In the genomic region with DNA sequence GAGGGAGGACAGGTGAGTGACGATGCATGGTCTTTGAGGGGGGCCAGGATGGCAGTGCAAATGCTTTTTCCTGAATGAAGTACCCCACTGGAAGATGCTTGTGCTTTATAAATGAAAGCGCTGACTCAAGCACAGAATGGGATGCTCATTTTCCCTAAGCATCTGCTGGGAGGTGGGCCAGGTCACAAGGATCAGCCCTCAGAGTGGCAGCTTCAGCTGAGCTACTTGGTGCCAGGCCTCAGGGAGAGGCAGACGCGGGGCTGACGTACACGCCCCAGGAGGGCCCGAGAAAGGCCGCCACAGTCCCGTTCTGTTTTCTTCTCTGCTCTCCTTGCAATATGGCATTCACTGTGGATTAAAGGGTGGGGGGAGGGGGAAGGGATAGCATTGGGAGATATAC, we compare ENCODE assay signal across 22 cellular contexts.
"Had no signal": no experiment of that assay in that cellular context is flagged by ENCODE, and none has a peak within 500 bp of the region (broad histone marks: within the 10 kb centered on the region; RNA-seq: fewer than 3 reads in every experiment).

No MANE protein-coding gene starts in this region.

- H3K9me3 ChIP-seq: left ventricle myocardium inferior, pancreas, psoas muscle, right atrium auricular region, right lobe of liver, spleen, testis, thyroid gland, transverse colon, upper lobe of left lung, vagina had no signal

- DNase-seq: hippocampal formation; kidney; left colon; left ventricle myocardium inferior; midbrain; naive thymus-derived CD8-positive, alpha-beta T cell; nucleus accumbens; pancreas; psoas muscle; right lobe of liver; spleen; stimulated activated CD4-positive, alpha-beta T cell treated with anti-CD3 and anti-CD28 coated beads, Interleukin-4, amount 100 ng/mL, for 24 hours; stimulated activated naive CD4-positive, alpha-beta T cell; testis; thyroid gland; transverse colon; upper lobe of left lung had no signal

- ATAC-seq: left colon; naive thymus-derived CD8-positive, alpha-beta T cell; pancreas; psoas muscle; stimulated activated effector memory CD8-positive, alpha-beta T cell treated with anti-CD3 and anti-CD28 coated beads, Interleukin-12 subunit alpha, Interleukin-12 subunit beta, amount 100 ng/mL, for 72 hours had no signal

- H3K4me1 ChIP-seq: left ventricle myocardium inferior, pancreas, psoas muscle, right atrium auricular region, right lobe of liver, spleen, testis, thyroid gland, transverse colon, upper lobe of left lung, vagina had no signal

- H3K4me3 ChIP-seq: left ventricle myocardium inferior, lung, pancreas, psoas muscle, right atrium auricular region, right lobe of liver, skin epidermis, spleen, testis, thyroid gland, transverse colon, upper lobe of left lung, vagina had no signal

- H3K27ac ChIP-seq: left ventricle myocardium inferior, pancreas, psoas muscle, right atrium auricular region, right lobe of liver, skin epidermis, spleen, testis, thyroid gland, transverse colon, upper lobe of left lung, vagina had no signal

- H3K27me3 ChIP-seq: pancreas, right atrium auricular region, right lobe of liver, spleen, testis, thyroid gland, transverse colon, upper lobe of left lung, vagina had no signal

- H3K36me3 ChIP-seq: left ventricle myocardium inferior, pancreas, right atrium auricular region, right lobe of liver, spleen, thyroid gland, transverse colon, upper lobe of left lung, vagina had no signal
